Comparison of ENCODE assay signal across 13 cellular contexts in genomic region chr17:4679652-4680051, GRCh38. TPM values are rescaled to one million over a fixed set of nuclear protein-coding genes. Genes with fewer than 3 reads are reported as not detected.
DNase-seq lines count a peak whose midpoint lies in the region; ATAC-seq, FAIRE-seq and TF ChIP-seq lines count a peak whose summit lies in the region.
"Had no signal": no experiment of that assay in that cellular context is flagged by ENCODE, and none has a peak within 500 bp of the region (broad histone marks: within the 10 kb centered on the region; RNA-seq: fewer than 3 reads in every experiment).

No MANE protein-coding gene starts in this region.

- CTCF ChIA-PET in AG04450 (lab: Charles Lee) = interaction anchor here (0.6 kb wide), 1 partner anchor 209 kb away, joined by 4 read pairs; no protein-coding TSS in a partner anchor
- CTCF ChIA-PET in HCT116 (lab: Charles Lee) = no interaction called here
- CTCF ChIA-PET in activated CD8-positive, alpha-beta T cell treated with anti-CD3 and anti-CD28 coated beads, Interleukin-2, amount 10 ng/mL, durations not matched to agents 7 days and 5 days (lab: Charles Lee) = interaction anchor here (1.2 kb wide), 1 partner anchor 23 kb away, joined by 3 read pairs; no protein-coding TSS in a partner anchor

- no peaks in the 10 kb centered on the region for H3K9me3 Mint-ChIP-seq in activated CD8-positive, alpha-beta T cell treated with anti-CD3 and anti-CD28 coated beads, Interleukin-2, amount 10 ng/mL, durations not matched to agents 7 days and 5 days (ENCODE audit: insufficient read depth)
- H3K9me3 Mint-ChIP-seq: T-cell had no signal

- peaks cover 17% of the 10 kb centered on the region for H3K4me1 Mint-ChIP-seq in activated CD8-positive, alpha-beta T cell treated with anti-CD3 and anti-CD28 coated beads, Interleukin-2, amount 10 ng/mL, durations not matched to agents 7 days and 5 days (ENCODE audit: low read depth)

- H4K20me1 ChIP-seq in HCT116 (ENCODE audit: insufficient read depth) = peaks cover 6% of the 10 kb centered on the region; the same call in 1 of the 2 replicates

- H3K36me3 Mint-ChIP-seq in activated CD8-positive, alpha-beta T cell treated with anti-CD3 and anti-CD28 coated beads, Interleukin-2, amount 10 ng/mL, durations not matched to agents 7 days and 5 days (ENCODE audit: low read depth) = peaks cover 58% of the 10 kb centered on the region

- no peak overlapping the region for H2AFZ ChIP-seq in HCT116 (ENCODE audit: low read depth, low read length, poor library complexity, severe bottlenecking)

- H3K36me3 ChIP-seq in HCT116 (ENCODE audit: control insufficient read depth in 1 of 2, insufficient read depth in 2 of 2, low read length in 2 of 2) (peaks cover 44 to 47% of the 10 kb centered on the region in 2 experiments; a peak in 3 of 4 replicates), kidney (ENCODE audit: control insufficient read depth in 1 of 2, insufficient read depth in 2 of 2, low read length in 2 of 2) (peaks cover 26 to 32% of the 10 kb centered on the region in 2 donors)

- H3K4me3 ChIP-seq in AG04450 (ENCODE audit: low read depth, low read length) (no peak overlapping the region), HCT116 (replicated peaks in 1 of 2; ENCODE audit: low read depth in 1 of 2, low read length in 2 of 2) (no peak overlapping the region), kidney (ENCODE audit: low read length in 2 of 2) (no peak overlapping the region)
- H3K4me3 ChIP-seq: HAP-1 had no signal

- FAIRE-seq in kidney (lab: Jason Lieb, UNC) = no peak
- FAIRE-seq: GM18507 had no signal

- TF ChIP-seq CTCF in AG04450 (IDR thresholded peaks at IDR 0.05; ENCODE audit: low read depth, low read length) (no peak), HCT116 (IDR thresholded peaks at IDR 0.05 in 2 of 3, conservative IDR thresholded peaks at IDR 0.05 in 1 of 3; ENCODE audit: borderline replicate concordance in 1 of 3, insufficient read depth in 1 of 3, low read depth in 2 of 3, low read length in 2 of 3) (no peak), kidney (IDR thresholded peaks at IDR 0.05; ENCODE audit: borderline replicate concordance, extremely low read depth, insufficient read depth) (no peak), GM20000 (IDR thresholded peaks at IDR 0.05; ENCODE audit: extremely low read depth, missing control alignments) (no peak)

- H3K9ac ChIP-seq in HCT116 (ENCODE audit: low read length) (peak overlapping the region; percentile 21), kidney (ENCODE audit: low read length in 2 of 2) (no peak overlapping the region)

- H3K9me3 ChIP-seq in AG04450 (ENCODE audit: control insufficient read depth, insufficient read depth, low read length) = no peaks in the 10 kb centered on the region
- H3K9me3 ChIP-seq in HCT116 (ENCODE audit: control insufficient read depth in 1 of 2, insufficient read depth in 1 of 2, low read depth in 1 of 2, low read length in 2 of 2) = no peaks in the 10 kb centered on the region
- H3K9me3 ChIP-seq in kidney (ENCODE audit: control insufficient read depth in 1 of 2, low read length in 2 of 2) = no peaks in the 10 kb centered on the region
- H3K9me3 ChIP-seq: HAP-1 had no signal

- DNase-seq in AG04450 (ENCODE audit: low read depth, low spot score) = peak; percentile 8
- DNase-seq in HCT116 (ENCODE audit: low read depth, low spot score) = peak; percentile 32
- DNase-seq in activated CD8-positive, alpha-beta T cell treated with anti-CD3 and anti-CD28 coated beads, Interleukin-2, amount 10 ng/mL, durations not matched to agents 7 days and 5 days = no peak
- DNase-seq in iris pigment epithelial cell (ENCODE audit: low read depth) = peak; percentile 78
- no peak for DNase-seq in amygdala (lab: John Stamatoyannopoulos, UW)
- DNase-seq in kidney = no peak
- no peak for DNase-seq in GM20000 (ENCODE audit: low spot score)
- DNase-seq: activated T-cell treated with anti-CD3 and anti-CD28 coated beads, Interleukin-2, amount 50 U/mL, for 1 hour; NCI-H345; T-cell had no signal

- H3K9me2 ChIP-seq in HCT116 (ENCODE audit: insufficient read depth) = no peaks in the 10 kb centered on the region

- H3K27ac Mint-ChIP-seq in activated CD8-positive, alpha-beta T cell treated with anti-CD3 and anti-CD28 coated beads, Interleukin-2, amount 10 ng/mL, durations not matched to agents 7 days and 5 days = peak overlapping the region; percentile 40
- H3K27ac Mint-ChIP-seq: T-cell had no signal

- TF ChIP-seq RAD21 in HCT116 (IDR thresholded peaks at IDR 0.05; ENCODE audit: low read depth) = no peak

- no peak overlapping the region for H3K4me3 Mint-ChIP-seq in activated CD8-positive, alpha-beta T cell treated with anti-CD3 and anti-CD28 coated beads, Interleukin-2, amount 10 ng/mL, durations not matched to agents 7 days and 5 days
- H3K4me3 Mint-ChIP-seq: T-cell had no signal

- no peak for TF ChIP-seq POLR2A in HCT116 (IDR thresholded peaks at IDR 0.05; ENCODE audit: borderline replicate concordance, extremely low read depth, insufficient read depth, insufficient read length)

- no peaks in the 10 kb centered on the region for H3K27me3 Mint-ChIP-seq in activated CD8-positive, alpha-beta T cell treated with anti-CD3 and anti-CD28 coated beads, Interleukin-2, amount 10 ng/mL, durations not matched to agents 7 days and 5 days (ENCODE audit: low read depth)
- H3K27me3 Mint-ChIP-seq: T-cell had no signal

- H3K4me1 ChIP-seq in HCT116 (ENCODE audit: control insufficient read depth in 1 of 2, insufficient read depth in 2 of 2, low read length in 2 of 2) (peaks cover 24 to 36% of the 10 kb centered on the region in 2 experiments), kidney (ENCODE audit: control insufficient read depth in 1 of 2, insufficient read depth in 1 of 2, low read depth in 1 of 2, low read length in 2 of 2) (no peaks in the 10 kb centered on the region)
- H3K4me1 ChIP-seq: HAP-1 had no signal

- RAD21 ChIA-PET in HCT116 (lab: Charles Lee; ENCODE audit: low non-redundant PET in 1 of 2, low total read pairs in 2 of 2, uncharacterized antibody in 2 of 2, unreplicated experiment in 2 of 2) = interaction anchor here in 1 of 2 experiments (0.6 kb wide), 1 partner anchor 98 kb away, joined by 3 read pairs; no protein-coding TSS in a partner anchor

- ATAC-seq in HCT116 = peak; percentile 78
- ATAC-seq in activated CD8-positive, alpha-beta T cell treated with anti-CD3 and anti-CD28 coated beads, Interleukin-2, amount 10 ng/mL, durations not matched to agents 7 days and 5 days = no peak
- no peak for ATAC-seq in activated CD4-positive, CD25-positive, alpha-beta regulatory T cell treated with anti-CD3 and anti-CD28 coated beads, Interleukin-2, amount 50 U/mL, for 24 hours
- ATAC-seq: T-cell had no signal

- no peaks in the 10 kb centered on the region for H3K27me3 ChIP-seq in AG04450 (ENCODE audit: control insufficient read depth, insufficient read depth, low read length)
- no peaks in the 10 kb centered on the region for H3K27me3 ChIP-seq in HCT116 (ENCODE audit: insufficient read depth, low read length)

- H3K27ac ChIP-seq in AG04450 (ENCODE audit: low read depth, low read length) (no peak overlapping the region), HCT116 (ENCODE audit: low read depth, low read length) (peak overlapping the region; percentile 36; the same call in 1 of the 2 replicates), kidney (ENCODE audit: low read depth in 2 of 2, low read length in 2 of 2) (no peak overlapping the region)

- peak overlapping the region; percentile 46 for H3K4me2 ChIP-seq in HCT116 (ENCODE audit: low read length)

- no TSS peak for BruUV-seq in HCT116 (replicated peaks; lab: Mats Ljungman, UMichigan)

- intact Hi-C loops in HCT116 (cut with micrococcal nuclease) = no loop called here
- intact Hi-C loops in kidney (cut with DNase I) = no loop called here

- H3K79me2 ChIP-seq in HCT116 (ENCODE audit: insufficient read depth, low read length) = peaks cover 19% of the 10 kb centered on the region

- POLR2A ChIA-PET in AG04450 (lab: Yijun Ruan, JAX) (no interaction called here), HCT116 (lab: Charles Lee) (no interaction called here)
- POLR2A ChIA-PET in activated CD8-positive, alpha-beta T cell treated with anti-CD3 and anti-CD28 coated beads, Interleukin-2, amount 10 ng/mL, durations not matched to agents 7 days and 5 days (lab: Charles Lee) = no interaction called here

RNA-seq across cellular contexts. Expression of gene PELP1, which starts 24.3 kb away (rescaled TPM):
- 10.5 and 14.4 TPM in 2 replicates for polyA plus RNA-seq in AG04450 (2011; rRNA removed)
- 18.3 and 31.6 TPM in 2 replicates for polyA minus RNA-seq in AG04450 (2011; rRNA and poly(A)+ RNA removed)
- 93.4 TPM for total RNA-seq in HCT116 (2021; ENCODE audit: unreplicated experiment)
- polyA plus RNA-seq in HCT116 (2012) = 46.9 and 47.5 TPM in 2 replicates
- 10 to 100 TPM; 69.2 to 76.1 TPM for total RNA-seq in activated CD8-positive, alpha-beta T cell treated with anti-CD3 and anti-CD28 coated beads, Interleukin-2, amount 10 ng/mL, durations not matched to agents 7 days and 5 days
- total RNA-seq in kidney = 49.0 TPM
- 20.9 TPM for polyA plus RNA-seq in kidney (ENCODE audit: insufficient read depth, low read depth, low replicate concordance)

RNA-seq across cellular contexts. Expression of gene ARRB2, which starts 30.8 kb away (rescaled TPM):
- polyA plus RNA-seq in AG04450 (2011; rRNA removed) = 8.8 and 9.4 TPM in 2 replicates
- polyA minus RNA-seq in AG04450 (2011; rRNA and poly(A)+ RNA removed) = 8.0 and 8.8 TPM in 2 replicates
- total RNA-seq in HCT116 (2021; ENCODE audit: unreplicated experiment) = 70.8 TPM
- polyA plus RNA-seq in HCT116 (2012) = 74.1 and 74.4 TPM in 2 replicates
- total RNA-seq in activated CD8-positive, alpha-beta T cell treated with anti-CD3 and anti-CD28 coated beads, Interleukin-2, amount 10 ng/mL, durations not matched to agents 7 days and 5 days = 100 to 1,000 TPM; 302 to 316 TPM
- total RNA-seq in kidney = 63.1 TPM
- 32.8 TPM for polyA plus RNA-seq in kidney (ENCODE audit: insufficient read depth, low read depth, low replicate concordance)

RNA-seq across cellular contexts. Expression of gene ALOX15, which starts 38.2 kb away (rescaled TPM):
- polyA plus RNA-seq in AG04450 (2011; rRNA removed) (not detected in 2 replicates), kidney (ENCODE audit: insufficient read depth, low read depth, low replicate concordance) (not detected)
- not detected in 2 replicates for polyA minus RNA-seq in AG04450 (2011; rRNA and poly(A)+ RNA removed)
- total RNA-seq in HCT116 (2021; ENCODE audit: unreplicated experiment) (0.57 TPM), kidney (not detected)
- polyA plus RNA-seq in HCT116 (2012) = 0.06 and 0.21 TPM in 2 replicates
- not detected for total RNA-seq in activated CD8-positive, alpha-beta T cell treated with anti-CD3 and anti-CD28 coated beads, Interleukin-2, amount 10 ng/mL, durations not matched to agents 7 days and 5 days

RNA-seq across cellular contexts. Expression of gene MED11, which starts 51.6 kb away (rescaled TPM):
- 21.0 and 23.2 TPM in 2 replicates for polyA plus RNA-seq in AG04450 (2011; rRNA removed)
- 12.9 and 17.5 TPM in 2 replicates for polyA minus RNA-seq in AG04450 (2011; rRNA and poly(A)+ RNA removed)
- total RNA-seq in HCT116 (2021; ENCODE audit: unreplicated experiment) = 13.7 TPM
- polyA plus RNA-seq in HCT116 (2012) = 16.6 and 19.1 TPM in 2 replicates
- total RNA-seq in activated CD8-positive, alpha-beta T cell treated with anti-CD3 and anti-CD28 coated beads, Interleukin-2, amount 10 ng/mL, durations not matched to agents 7 days and 5 days = 10 to 100 TPM; 23.0 to 27.2 TPM
- total RNA-seq in kidney = 19.0 TPM
- polyA plus RNA-seq in kidney (ENCODE audit: insufficient read depth, low read depth, low replicate concordance) = 58.4 TPM

RNA-seq across cellular contexts. Expression of gene ZMYND15, which starts 60.0 kb away (rescaled TPM):
- polyA plus RNA-seq in AG04450 (2011; rRNA removed) (0.14 and 0.17 TPM in 2 replicates), kidney (ENCODE audit: insufficient read depth, low read depth, low replicate concordance) (1.3 TPM)
- polyA minus RNA-seq in AG04450 (2011; rRNA and poly(A)+ RNA removed) = 0.18 TPM in 1 of 2 replicates, not detected in the other
- total RNA-seq in HCT116 (2021; ENCODE audit: unreplicated experiment) (2.8 TPM), kidney (5.1 TPM)
- polyA plus RNA-seq in HCT116 (2012) = 1.6 and 2.7 TPM in 2 replicates
- total RNA-seq in activated CD8-positive, alpha-beta T cell treated with anti-CD3 and anti-CD28 coated beads, Interleukin-2, amount 10 ng/mL, durations not matched to agents 7 days and 5 days = not detected

Comparison
In these comparisons a context has a peak if more than half of its experiments do, and no peak if none do; other contexts are left out.
1. DNase-seq: peak in AG04450 (single experiment), HCT116 (single experiment) and iris pigment epithelial cell (single experiment); none in activated CD8-positive, alpha-beta T cell treated with anti-CD3 and anti-CD28 coated beads, Interleukin-2, amount 10 ng/mL, durations not matched to agents 7 days and 5 days (single experiment), amygdala (0 of 56), kidney (single experiment) and GM20000 (single experiment).